Comparison of ENCODE assay signal across 15 cellular contexts in the genomic region with DNA sequence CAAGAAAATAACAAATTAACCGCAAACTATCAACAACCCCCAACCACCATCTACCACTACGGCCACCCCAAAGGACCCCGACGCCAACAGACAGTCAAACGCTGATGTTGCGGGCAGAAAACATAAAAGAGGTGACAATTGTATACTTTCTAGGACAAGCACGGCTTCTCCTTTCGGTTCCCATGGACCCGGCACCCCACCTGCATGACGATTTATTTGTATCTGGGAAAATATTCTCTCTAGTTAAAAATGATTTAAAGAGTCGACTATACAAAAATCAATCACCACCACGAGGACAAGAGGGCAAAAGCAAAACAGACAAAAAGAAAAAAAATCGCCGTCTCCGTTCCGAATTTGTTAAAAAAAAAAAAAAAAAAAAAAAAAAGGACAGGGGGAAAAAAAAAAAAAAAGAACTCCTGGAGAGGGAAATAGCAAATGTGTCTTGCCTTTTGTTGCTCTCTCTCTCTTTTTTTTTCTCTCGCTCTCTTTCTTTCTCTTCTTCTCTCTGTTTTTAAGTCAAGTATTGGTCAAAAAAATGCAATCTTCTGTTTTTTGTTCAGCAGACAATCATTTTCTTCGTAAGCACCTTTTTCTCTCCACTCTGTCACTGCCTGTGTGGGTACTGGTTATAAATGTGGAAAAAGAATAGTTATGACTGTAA. TPM values are rescaled to one million over a fixed set of nuclear protein-coding genes. Genes with fewer than 3 reads are reported as not detected.
DNase-seq lines count a peak whose midpoint lies in the region; ATAC-seq, FAIRE-seq and TF ChIP-seq lines count a peak whose summit lies in the region.
"Had no signal": no experiment of that assay in that cellular context is flagged by ENCODE, and none has a peak within 500 bp of the region (broad histone marks: within the 10 kb centered on the region; RNA-seq: fewer than 3 reads in every experiment).

No MANE protein-coding gene starts in this region.

- intact Hi-C loops in pancreas (cut with DNase I) = no loop called here

- ATAC-seq in pancreas = no peak

- POLR2A ChIA-PET in CD8-positive, alpha-beta memory T cell (lab: Charles Lee) = no interaction called here

- no peak overlapping the region for H3K27ac ChIP-seq in CD8-positive, alpha-beta memory T cell (ENCODE audit: low read depth, low read length)
- H3K27ac ChIP-seq in HUES6 (ENCODE audit: low read depth, low read length) (no peak overlapping the region), endodermal cell (ENCODE audit: low read depth, low read length) (no peak overlapping the region), osteoblast (ENCODE audit: low read depth, low read length) (no peak overlapping the region), pancreas (no peak overlapping the region)
- H3K27ac ChIP-seq: skin epidermis had no signal

- FAIRE-seq in D721Med (lab: Jason Lieb, UNC) = no peak
- FAIRE-seq in pancreas (lab: Jason Lieb, UNC) = no peak
- FAIRE-seq: endothelial cell of umbilical vein had no signal

- DNase-seq in CD8-positive, alpha-beta memory T cell = no peak
- DNase-seq in endodermal cell = no peak
- peak; percentile 27 for DNase-seq in osteoblast (ENCODE audit: insufficient read length, low spot score, missing footprints)
- DNase-seq in D721Med (ENCODE audit: insufficient read length, low spot score) = no peak
- no peak for DNase-seq in pancreas
- no peak for DNase-seq in activated gamma-delta T cell treated with Interleukin-2 at 50 U/mL for 16 hours
- DNase-seq in D341Med (ENCODE audit: low spot score) = no peak
- DNase-seq: activated CD4-positive, CD25-positive, alpha-beta regulatory T cell; NCI-H2107; NK-92 treated with Interleukin-12 subunit alpha and Interleukin-12 subunit beta, amount 100 ng/mL, for 24 hours had no signal

- no peaks in the 10 kb centered on the region for H3K36me3 ChIP-seq in CD8-positive, alpha-beta memory T cell (ENCODE audit: insufficient read depth, low read length)
- H3K36me3 ChIP-seq in HUES6 (ENCODE audit: control insufficient read depth, insufficient read depth, low read length) = no peaks in the 10 kb centered on the region
- H3K36me3 ChIP-seq in endodermal cell (ENCODE audit: control insufficient read depth, insufficient read depth, low read length) = no peaks in the 10 kb centered on the region
- no peaks in the 10 kb centered on the region for H3K36me3 ChIP-seq in osteoblast (ENCODE audit: insufficient read depth, low read length)
- no peaks in the 10 kb centered on the region for H3K36me3 ChIP-seq in pancreas

- H3K9me3 Mint-ChIP-seq in CD8-positive, alpha-beta memory T cell = no peaks in the 10 kb centered on the region
- no peaks in the 10 kb centered on the region for H3K9me3 Mint-ChIP-seq in endodermal cell

- H3K4me2 ChIP-seq in osteoblast (ENCODE audit: insufficient read depth, low read length) = peak overlapping the region; percentile 39

- no peak overlapping the region for H3K9ac ChIP-seq in HUES6 (ENCODE audit: low read length)
- no peak overlapping the region for H3K9ac ChIP-seq in endodermal cell (ENCODE audit: extremely low read depth, low read length, poor library complexity, severe bottlenecking)

- H3K79me2 ChIP-seq in osteoblast (ENCODE audit: insufficient read depth, low read length) = no peaks in the 10 kb centered on the region

- TF ChIP-seq CTCF in endodermal cell (conservative IDR thresholded peaks at IDR 0.05) (no peak), osteoblast (IDR thresholded peaks at IDR 0.05; ENCODE audit: extremely low read depth, low read depth, low read length) (no peak), D721Med (IDR thresholded peaks at IDR 0.05; ENCODE audit: insufficient read depth, missing control alignments) (no peak), pancreas (IDR thresholded peaks at IDR 0.05) (no peak)

- peaks cover 25 to 55% (median 37%) of the 10 kb centered on the region in 3 donors for H3K4me1 Mint-ChIP-seq in CD8-positive, alpha-beta memory T cell
- peaks cover 54% of the 10 kb centered on the region for H3K4me1 Mint-ChIP-seq in endodermal cell

- peak overlapping the region in 4 of 7 donors; percentile 11 to 63 (median 46) for H3K4me3 Mint-ChIP-seq in CD8-positive, alpha-beta memory T cell
- peak overlapping the region; percentile 69 for H3K4me3 Mint-ChIP-seq in endodermal cell

- H3K27me3 ChIP-seq in CD8-positive, alpha-beta memory T cell (ENCODE audit: insufficient read depth, low read length, poor library complexity, severe bottlenecking) = peaks cover 29% of the 10 kb centered on the region
- peaks cover 100% of the 10 kb centered on the region for H3K27me3 ChIP-seq in HUES6 (ENCODE audit: control insufficient read depth, insufficient read depth, low read length)
- peaks cover 99% of the 10 kb centered on the region for H3K27me3 ChIP-seq in endodermal cell (ENCODE audit: control insufficient read depth, insufficient read depth, low read length, poor library complexity, severe bottlenecking)
- peaks cover 86% of the 10 kb centered on the region for H3K27me3 ChIP-seq in osteoblast (ENCODE audit: insufficient read depth, low read length)
- peaks cover 4 to 32% (median 11%) of the 10 kb centered on the region in 4 donors for H3K27me3 ChIP-seq in pancreas

- H2AFZ ChIP-seq in osteoblast (ENCODE audit: low read length) = no peak overlapping the region

- peaks cover 11% of the 10 kb centered on the region for H3K4me1 ChIP-seq in CD8-positive, alpha-beta memory T cell (ENCODE audit: insufficient read depth, low read length)
- H3K4me1 ChIP-seq in HUES6 (ENCODE audit: control insufficient read depth, insufficient read depth, low read length) (peaks cover 61% of the 10 kb centered on the region), endodermal cell (ENCODE audit: control insufficient read depth, insufficient read depth, low read length) (peaks cover 5% of the 10 kb centered on the region), osteoblast (ENCODE audit: insufficient read depth, low read length) (peaks cover 2% of the 10 kb centered on the region), pancreas (peaks cover 0 to 4% (median 0%) of the 10 kb centered on the region in 3 donors)

- H4K20me1 ChIP-seq in osteoblast (ENCODE audit: insufficient read depth, low read length) = no peaks in the 10 kb centered on the region

- H3K4me3 ChIP-seq in CD8-positive, alpha-beta memory T cell (ENCODE audit: low read length) = no peak overlapping the region
- H3K4me3 ChIP-seq in HUES6 (ENCODE audit: low read depth, low read length) (peak overlapping the region; percentile 52; the same call in 1 of the 2 replicates), endodermal cell (ENCODE audit: low read length) (peak overlapping the region; percentile 73), osteoblast (ENCODE audit: insufficient read depth, low read length) (peak overlapping the region; percentile 22), pancreas (no peak overlapping the region)
- H3K4me3 ChIP-seq: skin epidermis had no signal

- no peaks in the 10 kb centered on the region for H3K36me3 Mint-ChIP-seq in CD8-positive, alpha-beta memory T cell
- H3K36me3 Mint-ChIP-seq in endodermal cell (ENCODE audit: low read depth) = peaks cover 6% of the 10 kb centered on the region

- no peaks in the 10 kb centered on the region for H3K9me3 ChIP-seq in CD8-positive, alpha-beta memory T cell (ENCODE audit: low read length)
- H3K9me3 ChIP-seq in HUES6 (ENCODE audit: control insufficient read depth, insufficient read depth, low read depth, low read length) (no peaks in the 10 kb centered on the region), endodermal cell (ENCODE audit: control insufficient read depth, low read length) (no peaks in the 10 kb centered on the region), osteoblast (ENCODE audit: low read depth, low read length) (no peaks in the 10 kb centered on the region), pancreas (no peaks in the 10 kb centered on the region)

- CTCF ChIA-PET in CD8-positive, alpha-beta memory T cell (lab: Charles Lee) = no interaction called here

- WGBS in endodermal cell (ENCODE audit: insufficient coverage in 1 of 2, insufficient read length in 1 of 2), 2 experiments = 0 to 1% methylated on average over 1 to 15 of the region's 18 CpGs
- WGBS in pancreas, 2 donors = 34 to 37% methylated on average over 18 of the region's 18 CpGs

- peaks cover 53 to 82% of the 10 kb centered on the region in 2 donors for H3K27me3 Mint-ChIP-seq in CD8-positive, alpha-beta memory T cell
- H3K27me3 Mint-ChIP-seq in endodermal cell (ENCODE audit: insufficient read depth) = peaks cover 97% of the 10 kb centered on the region

- peak overlapping the region in 2 of 8 donors; percentile 6 to 29 for H3K27ac Mint-ChIP-seq in CD8-positive, alpha-beta memory T cell
- H3K27ac Mint-ChIP-seq in endodermal cell = peak overlapping the region; percentile 1

RNA-seq across cellular contexts. Expression of gene SIX3, which starts 3.6 kb away (rescaled TPM):
- total RNA-seq in CD8-positive, alpha-beta memory T cell = not detected
- not detected for polyA plus RNA-seq in CD8-positive, alpha-beta memory T cell
- total RNA-seq in endodermal cell = 1 to 10 TPM; 1.9 to 5.7 TPM
- 0.71 TPM for polyA plus RNA-seq in endodermal cell (2013, experiment 1 of 2)
- 0.62 TPM for polyA plus RNA-seq in endodermal cell (2013, experiment 2 of 2)
- total RNA-seq in osteoblast = not detected in 2 replicates
- total RNA-seq in pancreas = under 1 TPM; 0.19 to 0.72 (median 0.25) TPM
- 1 to 10 TPM; 1.4 to 1.7 TPM for polyA plus RNA-seq in pancreas
- total RNA-seq: endothelial cell of umbilical vein, H4, SK-MEL-5 had no signal
- polyA plus RNA-seq: endothelial cell of umbilical vein had no signal

Comparison
In these comparisons a context has a peak if more than half of its experiments do, and no peak if none do; other contexts are left out.
1. H3K4me3 ChIP-seq: peak in HUES6 (single experiment), endodermal cell (single experiment) and osteoblast (single experiment); none in CD8-positive, alpha-beta memory T cell (single experiment) and pancreas (0 of 4).